In genomic region chr16:81466351-81466960, GRCh38 we compare ENCODE assay signal across 15 cellular contexts. TPM values are rescaled to one million over a fixed set of nuclear protein-coding genes. Genes with fewer than 3 reads are reported as not detected.
DNase-seq lines count a peak whose midpoint lies in the region; ATAC-seq, FAIRE-seq and TF ChIP-seq lines count a peak whose summit lies in the region.
"Had no signal": no experiment of that assay in that cellular context is flagged by ENCODE, and none has a peak within 500 bp of the region (broad histone marks: within the 10 kb centered on the region; RNA-seq: fewer than 3 reads in every experiment).

No MANE protein-coding gene starts in this region.

- H3K9me3 ChIP-seq in right cardiac atrium (ENCODE audit: control insufficient read depth, low read length), result no peaks in the 10 kb centered on the region
- no peaks in the 10 kb centered on the region for H3K9me3 ChIP-seq in heart left ventricle
- no peaks in the 10 kb centered on the region for H3K9me3 ChIP-seq in astrocyte (ENCODE audit: insufficient read depth, low read depth, low read length)
- H3K9me3 ChIP-seq in right lobe of liver, result no peaks in the 10 kb centered on the region
- H3K9me3 ChIP-seq: upper lobe of left lung had no signal

- DNase-seq in right cardiac atrium (peak; percentile 51 to 73 (median 58)), heart left ventricle (no peak), astrocyte (ENCODE audit: low read depth) (peak; percentile 55), right lobe of liver (no peak), DMS79 treated with DMSO at 0.1 percent for 48 hours (lab: John Stamatoyannopoulos, UW) (no peak), retina (no peak), omental fat pad (ENCODE audit: low spot score) (no peak)
- DNase-seq: activated CD4-positive, alpha-beta memory T cell treated with anti-CD3 and anti-CD28 coated beads for 36 hours; activated naive CD4-positive, alpha-beta T cell treated with Interleukin-2 at 50 U/mL for 16 hours; NCI-H1105; NCI-H69; upper lobe of left lung had no signal

- H3K36me3 ChIP-seq in heart left ventricle (peaks cover 0 to 7% (median 0%) of the 10 kb centered on the region in 9 donors), astrocyte (ENCODE audit: insufficient read depth, low read length) (no peaks in the 10 kb centered on the region), right lobe of liver (no peaks in the 10 kb centered on the region)
- H3K36me3 ChIP-seq: upper lobe of left lung had no signal

- TF ChIP-seq POLR2A in heart left ventricle (IDR thresholded peaks at IDR 0.05), result no peak
- TF ChIP-seq POLR2A in right lobe of liver (IDR thresholded peaks at IDR 0.05), result no peak

- H3K27ac Mint-ChIP-seq in astrocyte (ENCODE audit: unreplicated experiment), result no peak overlapping the region
- H3K27ac Mint-ChIP-seq: activated CD4-positive, alpha-beta memory T cell treated with anti-CD3 and anti-CD28 coated beads for 36 hours had no signal

- peaks cover 97% of the 10 kb centered on the region for H3K79me2 ChIP-seq in astrocyte (ENCODE audit: insufficient read depth, low read length)

- peaks cover 7% of the 10 kb centered on the region for H3K36me3 Mint-ChIP-seq in astrocyte (ENCODE audit: low read depth, unreplicated experiment)
- H3K36me3 Mint-ChIP-seq: activated CD4-positive, alpha-beta memory T cell treated with anti-CD3 and anti-CD28 coated beads for 36 hours had no signal

- TF ChIP-seq CTCF in heart left ventricle (IDR thresholded peaks at IDR 0.05) (no peak), astrocyte (IDR thresholded peaks at IDR 0.05; ENCODE audit: insufficient read depth, low read depth, low read length) (no peak), right lobe of liver (IDR thresholded peaks at IDR 0.05) (no peak), omental fat pad (IDR thresholded peaks at IDR 0.05) (no peak)

- H3K4me1 Mint-ChIP-seq in astrocyte (ENCODE audit: low read depth, unreplicated experiment), result peaks cover 24% of the 10 kb centered on the region

- H3K9ac ChIP-seq in astrocyte (ENCODE audit: low read length), result no peak overlapping the region

- H3K9me3 Mint-ChIP-seq in astrocyte (ENCODE audit: unreplicated experiment), result no peaks in the 10 kb centered on the region
- H3K9me3 Mint-ChIP-seq: activated CD4-positive, alpha-beta memory T cell treated with anti-CD3 and anti-CD28 coated beads for 36 hours had no signal

- no peaks in the 10 kb centered on the region for H3K27me3 Mint-ChIP-seq in astrocyte (ENCODE audit: low read depth, unreplicated experiment)
- H3K27me3 Mint-ChIP-seq: activated CD4-positive, alpha-beta memory T cell treated with anti-CD3 and anti-CD28 coated beads for 36 hours had no signal

- H3K27me3 ChIP-seq in right cardiac atrium (ENCODE audit: control insufficient read depth, insufficient read depth), result no peaks in the 10 kb centered on the region
- no peaks in the 10 kb centered on the region for H3K27me3 ChIP-seq in heart left ventricle
- H3K27me3 ChIP-seq in astrocyte (ENCODE audit: insufficient read depth, low read length), result no peaks in the 10 kb centered on the region
- no peaks in the 10 kb centered on the region for H3K27me3 ChIP-seq in right lobe of liver
- H3K27me3 ChIP-seq: hepatocyte, upper lobe of left lung had no signal

- FAIRE-seq in astrocyte (lab: Jason Lieb, UNC), result no peak

- H2AFZ ChIP-seq in astrocyte (ENCODE audit: low read depth, low read length), result no peak overlapping the region
- H2AFZ ChIP-seq: hepatocyte had no signal

- H3K4me2 ChIP-seq in astrocyte (ENCODE audit: low read length), result no peak overlapping the region
- H3K4me2 ChIP-seq: hepatocyte had no signal

- peaks cover 3% of the 10 kb centered on the region for H3K4me1 ChIP-seq in right cardiac atrium (ENCODE audit: control insufficient read depth, insufficient read depth, low read length)
- H3K4me1 ChIP-seq in heart left ventricle, result peaks cover 0 to 81% (median 15%) of the 10 kb centered on the region in 12 donors
- H3K4me1 ChIP-seq in astrocyte (ENCODE audit: insufficient read depth, low read length), result no peaks in the 10 kb centered on the region
- H3K4me1 ChIP-seq in right lobe of liver, result peaks cover 0 to 42% (median 2%) of the 10 kb centered on the region in 4 donors

- H3K4me3 ChIP-seq in right cardiac atrium (ENCODE audit: low read length) (no peak overlapping the region), heart left ventricle (no peak overlapping the region), astrocyte (ENCODE audit: insufficient read depth, low read depth, low read length) (no peak overlapping the region), right lobe of liver (no peak overlapping the region)
- H3K4me3 ChIP-seq: hepatocyte, lung, upper lobe of left lung had no signal

- H3K27ac ChIP-seq in right cardiac atrium (ENCODE audit: low read length) (peak overlapping the region; percentile 39), heart left ventricle (peak overlapping the region in 1 of 12 donors; percentile 55), astrocyte (ENCODE audit: low read depth, low read length) (no peak overlapping the region), right lobe of liver (peak overlapping the region in 1 of 3 donors; percentile 27)
- H3K27ac ChIP-seq: hepatocyte had no signal

- H4K20me1 ChIP-seq in astrocyte (ENCODE audit: insufficient read depth, low read length), result peaks cover 98% of the 10 kb centered on the region

- H3K4me3 Mint-ChIP-seq in astrocyte (ENCODE audit: unreplicated experiment), result no peak overlapping the region
- H3K4me3 Mint-ChIP-seq: activated CD4-positive, alpha-beta memory T cell treated with anti-CD3 and anti-CD28 coated beads for 36 hours had no signal

- peak; percentile 26 to 37 for ATAC-seq in right cardiac atrium
- no peak for ATAC-seq in heart left ventricle
- peak in 3 of 4 donors; percentile 9 to 25 (median 11) for ATAC-seq in right lobe of liver
- ATAC-seq in HG02759 (IDR thresholded peaks at IDR 0.05; ENCODE audit: unreplicated experiment), result no peak
- no peak for ATAC-seq in omental fat pad (ENCODE audit: low FRiP score)

- intact Hi-C loops in right cardiac atrium (cut with DNase I), result no loop called here
- intact Hi-C loops in heart left ventricle (cut with DNase I), result no loop called here
- intact Hi-C loops in right lobe of liver (cut with DNase I), result no loop called here

- WGBS in right cardiac atrium, result 49% methylated on average over 7 of the region's 7 CpGs
- 77 to 85% (median 82%) methylated on average over 7 of the region's 7 CpGs for WGBS in heart left ventricle, 4 donors
- WGBS in right lobe of liver (ENCODE audit: insufficient coverage, low coverage, low lambda C conversion rate, missing lambda C conversion rate), result 0% methylated on average over 3 of the region's 7 CpGs

RNA-seq across cellular contexts. Expression of gene CMIP, which starts 21.8 kb away (rescaled TPM):
- 10 to 100 TPM; 15.8 to 29.0 (median 21.3) TPM for total RNA-seq in right cardiac atrium
- polyA plus RNA-seq in right cardiac atrium, result 9.0 TPM
- 10 to 100 TPM in 6 of 9 donors, 1 to 10 TPM in 3; 7.6 to 48.8 (median 16.3) TPM for total RNA-seq in heart left ventricle
- polyA plus RNA-seq in heart left ventricle, result 1 to 10 TPM; 4.1 to 9.2 TPM
- 64.5 and 71.5 TPM in 2 replicates for total RNA-seq in astrocyte
- total RNA-seq in right lobe of liver, result 10 to 100 TPM; 12.2 to 23.0 (median 16.5) TPM
- 10 to 100 TPM; 15.8 to 52.8 (median 32.0) TPM for total RNA-seq in omental fat pad

Comparison
In these comparisons a context has a peak if more than half of its experiments do, and no peak if none do; other contexts are left out.
1. ATAC-seq: peak in right cardiac atrium (2 of 2) and right lobe of liver (3 of 4); none in heart left ventricle (0 of 4), HG02759 (single experiment) and omental fat pad (single experiment).
2. DNase-seq: peak in right cardiac atrium (3 of 3) and astrocyte (single experiment); none in heart left ventricle (0 of 5), right lobe of liver (0 of 3), DMS79 treated with DMSO at 0.1 percent for 48 hours (single experiment), retina (single experiment) and omental fat pad (single experiment).